ENCODE assay signal across 13 cellular contexts in genomic region chr14:64997108-64997794, GRCh38. TPM values are rescaled to one million over a fixed set of nuclear protein-coding genes. Genes with fewer than 3 reads are reported as not detected.
DNase-seq lines count a peak whose midpoint lies in the region; ATAC-seq, FAIRE-seq and TF ChIP-seq lines count a peak whose summit lies in the region.
"Had no signal": no experiment of that assay in that cellular context is flagged by ENCODE, and none has a peak within 500 bp of the region (broad histone marks: within the 10 kb centered on the region; RNA-seq: fewer than 3 reads in every experiment).

No MANE protein-coding gene starts in this region.

- peaks cover 46% of the 10 kb centered on the region for H3K4me1 ChIP-seq in PC-9 (replicated peaks; ENCODE audit: insufficient read depth)
- peaks cover 13% of the 10 kb centered on the region for H3K4me1 ChIP-seq in vagina
- H3K4me1 ChIP-seq in small intestine (ENCODE audit: control insufficient read depth in 2 of 2, insufficient read depth in 1 of 2, low read depth in 1 of 2, low read length in 1 of 2) = peaks cover 0 to 2% of the 10 kb centered on the region in 2 donors

- POLR2A ChIA-PET in PC-9 (lab: Charles Lee; ENCODE audit: unreplicated experiment) = no interaction called here

- no peaks in the 10 kb centered on the region for H3K9me2 ChIP-seq in PC-9 (ENCODE audit: insufficient read depth)

- peak overlapping the region; percentile 64 for H3K4me3 Mint-ChIP-seq in natural killer cell treated with Interleukin-12 subunit alpha and Interleukin-12 subunit beta and Interleukin-15 and Interleukin-18, amount 100 ng/mL, for 72 hours
- no peak overlapping the region for H3K4me3 Mint-ChIP-seq in natural killer cell

- H2AFZ ChIP-seq in PC-9 = no peak overlapping the region

- H3K9me3 ChIP-seq in PC-9 (ENCODE audit: insufficient read depth, low read depth) = no peaks in the 10 kb centered on the region
- no peaks in the 10 kb centered on the region for H3K9me3 ChIP-seq in vagina
- no peaks in the 10 kb centered on the region for H3K9me3 ChIP-seq in small intestine (ENCODE audit: control insufficient read depth, low read depth)

- peaks cover 70% of the 10 kb centered on the region for H3K79me2 ChIP-seq in PC-9 (ENCODE audit: low read depth)

- peaks cover 34% of the 10 kb centered on the region for H3F3A ChIP-seq in PC-9 (ENCODE audit: insufficient read depth, low read depth)

- no peaks in the 10 kb centered on the region for H4K20me1 ChIP-seq in PC-9 (ENCODE audit: insufficient read depth)

- H3K36me3 ChIP-seq in PC-9 (ENCODE audit: low read depth) (no peaks in the 10 kb centered on the region), vagina (no peaks in the 10 kb centered on the region), small intestine (ENCODE audit: control insufficient read depth in 2 of 2, insufficient read depth in 2 of 2, low read length in 2 of 2) (no peaks in the 10 kb centered on the region)

- in situ Hi-C loops in GM13976 (cut with MboI; ENCODE audit: low sequenced_read_pairs, unreplicated experiment) = loop anchor here (10.0 kb wide), 1 partner anchor 168 kb away; no protein-coding TSS in a partner anchor

- TF ChIP-seq CTCF in natural killer cell (IDR thresholded peaks at IDR 0.05) (no peak), PC-9 (conservative IDR thresholded peaks at IDR 0.05) (no peak), fibroblast of mammary gland (conservative IDR thresholded peaks at IDR 0.05; ENCODE audit: control insufficient read depth, insufficient read depth, low read depth, low read length) (no peak), vagina (IDR thresholded peaks at IDR 0.05) (no peak), coronary artery (IDR thresholded peaks at IDR 0.05) (no peak), GM13976 (IDR thresholded peaks at IDR 0.05; ENCODE audit: borderline replicate concordance, control extremely low read depth, extremely low read depth, insufficient read depth, missing control alignments) (no peak)

- H3K4me2 ChIP-seq in PC-9 = peak overlapping the region; percentile 72

- H3K27me3 ChIP-seq in PC-9 (ENCODE audit: insufficient read depth, low read depth) (no peaks in the 10 kb centered on the region), vagina (no peaks in the 10 kb centered on the region), small intestine (ENCODE audit: control insufficient read depth in 2 of 2, insufficient read depth in 2 of 2, low read length in 2 of 2) (no peaks in the 10 kb centered on the region)

- H3K4me1 Mint-ChIP-seq in natural killer cell treated with Interleukin-12 subunit alpha and Interleukin-12 subunit beta and Interleukin-15 and Interleukin-18, amount 100 ng/mL, for 72 hours (ENCODE audit: low read depth in 2 of 2) = peaks cover 9 to 10% of the 10 kb centered on the region in 2 donors
- no peaks in the 10 kb centered on the region for H3K4me1 Mint-ChIP-seq in natural killer cell

- 87 to 93% (median 89%) methylated on average over 7 of the region's 7 CpGs for WGBS in small intestine, 3 donors

- intact Hi-C loops in natural killer cell (cut with micrococcal nuclease) = no loop called here
- intact Hi-C loops in PC-9 (cut with micrococcal nuclease; ENCODE audit: unreplicated experiment) = loop anchor here (1.0 kb wide), 1 partner anchor 10 kb away; no protein-coding TSS in a partner anchor
- intact Hi-C loops in vagina (cut with DNase I) = no loop called here

- BruUV-seq in PC-9 (replicated peaks; lab: Mats Ljungman, UMichigan) = no TSS peak

- DNase-seq in natural killer cell treated with Interleukin-12 subunit alpha and Interleukin-12 subunit beta and Interleukin-15 and Interleukin-18, amount 100 ng/mL, for 72 hours (ENCODE audit: low spot score) = no peak
- DNase-seq in natural killer cell = no peak
- peak; percentile 74 to 94 for DNase-seq in PC-9
- DNase-seq in fibroblast of mammary gland (ENCODE audit: low read depth) = peak; percentile 29
- DNase-seq in vagina (ENCODE audit: extremely low spot score in 2 of 2) = no peak
- no peak for DNase-seq in coronary artery (ENCODE audit: low spot score)
- no peak for DNase-seq in small intestine
- DNase-seq in GM13976 (ENCODE audit: low spot score) = no peak
- DNase-seq: GDM1, MM.1S, NCI-H748 treated with DMSO at 0.1 percent for 48 hours had no signal

- no peaks in the 10 kb centered on the region for H3K27me3 Mint-ChIP-seq in natural killer cell treated with Interleukin-12 subunit alpha and Interleukin-12 subunit beta and Interleukin-15 and Interleukin-18, amount 100 ng/mL, for 72 hours
- no peaks in the 10 kb centered on the region for H3K27me3 Mint-ChIP-seq in natural killer cell (ENCODE audit: low read depth in 2 of 2)

- peak overlapping the region; percentile 31; the same call in 1 of the 2 replicates for H3K4me3 ChIP-seq in PC-9
- no peak overlapping the region for H3K4me3 ChIP-seq in fibroblast of mammary gland (ENCODE audit: control insufficient read depth, low read depth, low read length)
- no peak overlapping the region for H3K4me3 ChIP-seq in vagina
- no peak overlapping the region for H3K4me3 ChIP-seq in coronary artery
- H3K4me3 ChIP-seq in small intestine (ENCODE audit: low read depth in 1 of 2, low read length in 2 of 2) = no peak overlapping the region

- no peaks in the 10 kb centered on the region for H3K9me3 Mint-ChIP-seq in natural killer cell treated with Interleukin-12 subunit alpha and Interleukin-12 subunit beta and Interleukin-15 and Interleukin-18, amount 100 ng/mL, for 72 hours
- no peaks in the 10 kb centered on the region for H3K9me3 Mint-ChIP-seq in natural killer cell

- TF ChIP-seq POLR2A in vagina (IDR thresholded peaks at IDR 0.05) = no peak

- H3K27ac Mint-ChIP-seq in natural killer cell treated with Interleukin-12 subunit alpha and Interleukin-12 subunit beta and Interleukin-15 and Interleukin-18, amount 100 ng/mL, for 72 hours = peak overlapping the region in 1 of 2 donors; percentile 48
- no peak overlapping the region for H3K27ac Mint-ChIP-seq in natural killer cell

- CTCF ChIA-PET in PC-9 (lab: Charles Lee) = interaction anchor here (0.7 to 2.4 kb wide), 2 partner anchors 10 to 23 kb away, joined by 3 to 11 read pairs; no protein-coding TSS in a partner anchor

- peak overlapping the region; percentile 98 for H3K27ac ChIP-seq in PC-9
- peak overlapping the region; percentile 52 for H3K27ac ChIP-seq in vagina
- H3K27ac ChIP-seq in coronary artery = no peak overlapping the region
- H3K27ac ChIP-seq in small intestine (ENCODE audit: low read depth in 1 of 2, low read length in 1 of 2) = no peak overlapping the region

- FAIRE-seq in small intestine (lab: Jason Lieb, UNC) = no peak

- no peaks in the 10 kb centered on the region for H3K36me3 Mint-ChIP-seq in natural killer cell treated with Interleukin-12 subunit alpha and Interleukin-12 subunit beta and Interleukin-15 and Interleukin-18, amount 100 ng/mL, for 72 hours
- H3K36me3 Mint-ChIP-seq in natural killer cell = no peaks in the 10 kb centered on the region

- ATAC-seq in natural killer cell treated with Interleukin-12 subunit alpha and Interleukin-12 subunit beta and Interleukin-15 and Interleukin-18, amount 100 ng/mL, for 72 hours = peak in 1 of 2 donors; percentile 75
- no peak for ATAC-seq in natural killer cell

RNA-seq across cellular contexts. Expression of gene FNTB, which starts 10.6 kb away (rescaled TPM):
- 10 to 100 TPM; 13.4 to 30.9 TPM for total RNA-seq in natural killer cell treated with Interleukin-12 subunit alpha and Interleukin-12 subunit beta and Interleukin-15 and Interleukin-18, amount 100 ng/mL, for 72 hours
- total RNA-seq in natural killer cell = 1 to 10 TPM; 4.0 to 8.7 (median 8.4) TPM
- total RNA-seq in PC-9 (2021) = 23.5 and 35.3 TPM in 2 replicates
- total RNA-seq in vagina = 13.3 TPM
- 10 to 100 TPM in 1 of 3 donors, 1 to 10 TPM in 2; 6.7 to 10.1 (median 7.3) TPM for polyA plus RNA-seq in small intestine

RNA-seq across cellular contexts. Expression of gene RAB15, which starts 25.1 kb away (rescaled TPM):
- total RNA-seq in natural killer cell treated with Interleukin-12 subunit alpha and Interleukin-12 subunit beta and Interleukin-15 and Interleukin-18, amount 100 ng/mL, for 72 hours = 1 to 10 TPM; 1.8 to 2.1 TPM
- total RNA-seq in natural killer cell (1 to 10 TPM in 2 of 3 donors, under 1 TPM in 1; 0.82 to 3.2 (median 1.7) TPM), PC-9 (2021) (52.9 and 74.9 TPM in 2 replicates), vagina (8.3 TPM)
- polyA plus RNA-seq in small intestine = 10 to 100 TPM; 12.2 to 47.9 (median 12.5) TPM

RNA-seq across cellular contexts. Expression of gene GPX2, which starts 54.7 kb away (rescaled TPM):
- total RNA-seq in natural killer cell treated with Interleukin-12 subunit alpha and Interleukin-12 subunit beta and Interleukin-15 and Interleukin-18, amount 100 ng/mL, for 72 hours = not detected
- total RNA-seq in natural killer cell = not detected
- 196 and 323 TPM in 2 replicates for total RNA-seq in PC-9 (2021)
- total RNA-seq in vagina = 77.3 TPM
- polyA plus RNA-seq in small intestine = 1,000 to 10,000 TPM in 1 of 3 donors, 10 to 100 TPM in 2; 49.2 to 1,000 (median 58.9) TPM
- total RNA-seq: fibroblast of lung, kidney epithelial cell had no signal
- polyA plus RNA-seq: fibroblast of lung had no signal

Comparison
In these comparisons a context has a peak if more than half of its experiments do, and no peak if none do; other contexts are left out.
1. DNase-seq: peak in PC-9 (2 of 2) and fibroblast of mammary gland (single experiment); none in natural killer cell treated with Interleukin-12 subunit alpha and Interleukin-12 subunit beta and Interleukin-15 and Interleukin-18, amount 100 ng/mL, for 72 hours (single experiment), natural killer cell (single experiment), vagina (0 of 2), coronary artery (single experiment), small intestine (single experiment) and GM13976 (single experiment).
2. H3K27ac ChIP-seq: peak in PC-9 (single experiment) and vagina (single experiment); none in coronary artery (0 of 2) and small intestine (0 of 2).
3. RNA of gene GPX2, which starts 54.7 kb away (total RNA-seq): 196 to 323 TPM in PC-9 and 77.3 TPM in vagina (single experiment); not detected in natural killer cell treated with Interleukin-12 subunit alpha and Interleukin-12 subunit beta and Interleukin-15 and Interleukin-18, amount 100 ng/mL, for 72 hours and not detected in natural killer cell; every median in the first group is over 10 times any median in the second.